ENCODE assay signal across 28 cellular contexts in genomic region chr4:77773101-77773500, GRCh38.
A peak's percentile ranks its signal among the peaks of the same experiment; 100 is the strongest.
DNase-seq lines count a peak whose midpoint lies in the region; ATAC-seq and TF ChIP-seq lines count a peak whose summit lies in the region.
"Had no signal": no experiment of that assay in that cellular context is flagged by ENCODE, and none has a peak within 500 bp of the region (broad histone marks: within the 10 kb centered on the region; RNA-seq: fewer than 3 reads in every experiment).

No MANE protein-coding gene starts in this region.

- no peak for TF ChIP-seq CTCF in choroid plexus epithelial cell (conservative IDR thresholded peaks at IDR 0.05; ENCODE audit: low read depth, low read length)
- no peak for TF ChIP-seq CTCF in GM13976 (IDR thresholded peaks at IDR 0.05; ENCODE audit: borderline replicate concordance, control extremely low read depth, extremely low read depth, insufficient read depth, missing control alignments)

- peak; percentile 10 for DNase-seq in AG20443 (ENCODE audit: low spot score)
- DNase-seq in GM04504 (ENCODE audit: low read depth), result peak; percentile 2
- peak; percentile 33 for DNase-seq in choroid plexus epithelial cell (ENCODE audit: low read depth)
- DNase-seq in iris pigment epithelial cell (ENCODE audit: low read depth), result peak; percentile 61
- DNase-seq in GM13976 (ENCODE audit: low spot score), result no peak
- no peak for DNase-seq in NCI-H1930 (lab: John Stamatoyannopoulos, UW)
- DNase-seq: activated CD4-positive, alpha-beta memory T cell treated with anti-CD3 and anti-CD28 coated beads for 36 hours; activated CD4-positive, CD25-positive, alpha-beta regulatory T cell treated with anti-CD3 and anti-CD28 coated beads, Interleukin-2, amount 50 U/mL, for 72 hours; activated naive CD4-positive, alpha-beta T cell; activated T-cell treated with anti-CD3 and anti-CD28 coated beads, Interleukin-2, amount 50 U/mL, for 72 hours; DMS79 treated with DMSO at 0.1 percent for 48 hours; gastrocnemius medialis; H7; Kasumi-1; kidney glomerular epithelial cell; midbrain; naive B cell; NCI-H1048; NCI-H1694; NCI-H446 treated with DMSO at 0.1 percent for 48 hours; NCI-H774; occipital lobe; Peyer's patch; psoas muscle; SHP77 treated with DMSO at 0.1 percent for 48 hours; stimulated activated CD4-positive, alpha-beta T cell treated with anti-CD3 and anti-CD28 coated beads, Interleukin-15, amount 100 ng/mL, for 24 hours had no signal

- no peak for ATAC-seq in HG03378 (IDR thresholded peaks at IDR 0.05; ENCODE audit: unreplicated experiment)
- ATAC-seq: activated T-cell treated with anti-CD3 and anti-CD28 coated beads, Interleukin-2, amount 50 U/mL, for 72 hours; gastrocnemius medialis; psoas muscle; stimulated activated memory B cell treated with anti-CD40 and anti-IgM and Interleukin-4, amounts not matched to agents 10 μg/mL and 1 μg/mL and 100 μg/mL, for 72 hours had no signal

- in situ Hi-C loops in GM13976 (cut with MboI; ENCODE audit: low sequenced_read_pairs, unreplicated experiment), result no loop called here

- H3K4me3 ChIP-seq in choroid plexus epithelial cell (ENCODE audit: low read depth, low read length), result no peak overlapping the region
- H3K4me3 ChIP-seq: gastrocnemius medialis, Peyer's patch, psoas muscle had no signal

Comparison
In these comparisons a context has a peak if more than half of its experiments do, and no peak if none do; other contexts are left out.
1. DNase-seq: peak in AG20443 (single experiment), GM04504 (single experiment), choroid plexus epithelial cell (single experiment) and iris pigment epithelial cell (single experiment); none in GM13976 (single experiment) and NCI-H1930 (0 of 2).